Comparison of ENCODE assay signal across 8 cellular contexts in genomic region chr20:2663887-2664719, GRCh38. TPM values are rescaled to one million over a fixed set of nuclear protein-coding genes. Genes with fewer than 3 reads are reported as not detected.
A peak's percentile ranks its signal among the peaks of the same experiment; 100 is the strongest.
DNase-seq lines count a peak whose midpoint lies in the region; ATAC-seq, FAIRE-seq and TF ChIP-seq lines count a peak whose summit lies in the region.

TSS of gene IDH3B (minus strand) at chr20:2664216. CDS start at chr20:2664188, 28 bp downstream.

- peak; percentile 97 for TF ChIP-seq POLR2A in GM12891 (IDR thresholded peaks at IDR 0.05; ENCODE audit: low read depth, low read length)

- no peaks in the 10 kb centered on the region for H3K9me3 Mint-ChIP-seq in T-helper 1 cell treated with Interleukin-12 subunit alpha and Interleukin-12 subunit beta and Interleukin-4 antibody, amounts not matched to agents 30 μg/mL and 1 μg/mL, for 36 hours
- H3K9me3 Mint-ChIP-seq in progenitor cell of endocrine pancreas (ENCODE audit: low read depth) = no peaks in the 10 kb centered on the region

- peaks cover 25% of the 10 kb centered on the region for H3K36me3 Mint-ChIP-seq in T-helper 1 cell treated with Interleukin-12 subunit alpha and Interleukin-12 subunit beta and Interleukin-4 antibody, amounts not matched to agents 30 μg/mL and 1 μg/mL, for 36 hours (ENCODE audit: low read depth)
- H3K36me3 Mint-ChIP-seq in progenitor cell of endocrine pancreas (ENCODE audit: insufficient read depth) = peaks cover 9% of the 10 kb centered on the region

- no peak for TF ChIP-seq CTCF in progenitor cell of endocrine pancreas (IDR thresholded peaks at IDR 0.05; ENCODE audit: unreplicated experiment)

- peak within 1 kb of the TSS; percentile 94 for H3K27ac Mint-ChIP-seq in T-helper 1 cell treated with Interleukin-12 subunit alpha and Interleukin-12 subunit beta and Interleukin-4 antibody, amounts not matched to agents 30 μg/mL and 1 μg/mL, for 36 hours
- H3K27ac Mint-ChIP-seq in progenitor cell of endocrine pancreas = peak within 1 kb of the TSS; percentile 96

- peaks cover 15% of the 10 kb centered on the region for H3K4me1 Mint-ChIP-seq in T-helper 1 cell treated with Interleukin-12 subunit alpha and Interleukin-12 subunit beta and Interleukin-4 antibody, amounts not matched to agents 30 μg/mL and 1 μg/mL, for 36 hours (ENCODE audit: low read depth)
- H3K4me1 Mint-ChIP-seq in progenitor cell of endocrine pancreas (ENCODE audit: low read depth) = peaks cover 7% of the 10 kb centered on the region

- peak; percentile 96 for FAIRE-seq in GM12891 (lab: Jason Lieb, UNC)

- H3K4me3 Mint-ChIP-seq in T-helper 1 cell treated with Interleukin-12 subunit alpha and Interleukin-12 subunit beta and Interleukin-4 antibody, amounts not matched to agents 30 μg/mL and 1 μg/mL, for 36 hours = peak within 1 kb of the TSS; percentile 91
- peak within 1 kb of the TSS; percentile 80 for H3K4me3 Mint-ChIP-seq in progenitor cell of endocrine pancreas (ENCODE audit: low read depth)

- intact Hi-C loops in left cardiac atrium (cut with DNase I) = loop anchor here in 1 of 2 donors (10.0 kb wide), 1 partner anchor 171 kb away; no protein-coding TSS in a partner anchor

- DNase-seq in GM12891 (ENCODE audit: insufficient read length, low spot score) (peak; percentile 85), NCI-H146 treated with DMSO at 0.1 percent for 48 hours (lab: John Stamatoyannopoulos, UW; ENCODE audit: unreplicated experiment) (peak; percentile 95), amniotic stem cell (lab: John Stamatoyannopoulos, UW) (peak; percentile 71), left cardiac atrium (peak; percentile 93), progenitor cell of endocrine pancreas (ENCODE audit: low spot score, unreplicated experiment) (peak; percentile 71), ureter (ENCODE audit: low spot score) (peak; percentile 94)

- ATAC-seq in HG02840 (IDR thresholded peaks at IDR 0.05; ENCODE audit: low FRiP score, unreplicated experiment) (peak; percentile 86), left cardiac atrium (peak; percentile 98 to 99)

- peaks cover 9% of the 10 kb centered on the region for H3K27me3 Mint-ChIP-seq in T-helper 1 cell treated with Interleukin-12 subunit alpha and Interleukin-12 subunit beta and Interleukin-4 antibody, amounts not matched to agents 30 μg/mL and 1 μg/mL, for 36 hours (ENCODE audit: low read depth)
- peaks cover 23% of the 10 kb centered on the region for H3K27me3 Mint-ChIP-seq in progenitor cell of endocrine pancreas

TF ChIP-seq in GM12891, 5 proteins besides CTCF, POLR2A, EP300 and RAD21:
- TF ChIP-seq POU2F2 (IDR thresholded peaks at IDR 0.05; ENCODE audit: low read depth, low read length) = peak; percentile 86
- TF ChIP-seq TAF1 (IDR thresholded peaks at IDR 0.05; ENCODE audit: low read depth, low read length) = peak; percentile 97
- peak; percentile 55 for TF ChIP-seq SPI1 (IDR thresholded peaks at IDR 0.05; ENCODE audit: low read depth, low read length)
- TF ChIP-seq PAX5 (IDR thresholded peaks at IDR 0.05; ENCODE audit: insufficient read depth, low read length, severe bottlenecking) = no peak
- peak; percentile 98 for TF ChIP-seq POLR2AphosphoS5 (IDR thresholded peaks at IDR 0.05; ENCODE audit: low read depth, low read length)

RNA-seq across cellular contexts. Expression of gene IDH3B, which starts in this region (rescaled TPM):
- polyA plus RNA-seq in GM12891 (2012; ENCODE audit: low read depth, missing spikeins) = 113 TPM
- total RNA-seq in left cardiac atrium (100 to 1,000 TPM; 149 to 166 TPM), progenitor cell of endocrine pancreas (98.9 and 108 TPM in 2 replicates), ureter (79.8 TPM)

Comparison
In these comparisons a context has a peak if more than half of its experiments do, and no peak if none do; other contexts are left out.
1. Peak in every context shown above with its lines: DNase-seq and ATAC-seq.